26 cellular contexts compared by ENCODE assay signal in the genomic region with DNA sequence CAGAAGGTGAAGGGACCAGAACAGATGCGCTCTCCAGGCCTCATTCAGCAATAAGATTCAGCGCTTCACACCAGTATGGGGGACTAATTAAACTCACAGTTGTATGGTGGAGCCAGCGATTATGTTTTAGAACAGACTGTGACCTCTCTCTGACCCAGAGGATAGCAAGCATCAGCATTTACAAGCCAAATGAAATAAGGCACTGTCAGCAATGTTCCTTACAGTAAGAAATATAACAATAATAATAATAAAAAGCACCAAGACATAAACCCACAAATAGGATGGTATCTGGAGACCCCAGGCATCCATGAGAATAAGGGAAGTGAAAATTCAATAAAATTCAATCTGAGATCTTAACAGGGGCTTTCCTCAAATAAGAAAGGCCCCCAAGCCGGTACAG.
"Had no signal": no experiment of that assay in that cellular context is flagged by ENCODE, and none has a peak within 500 bp of the region (broad histone marks: within the 10 kb centered on the region; RNA-seq: fewer than 3 reads in every experiment).

No MANE protein-coding gene starts in this region.

- DNase-seq: hypothalamus; immature natural killer cell; kidney; left colon; left lung; lower lobe of right lung; mammary epithelial cell; mesenchymal stem cell; naive thymus-derived CD8-positive, alpha-beta T cell; occipital lobe; retina; right cardiac atrium; sigmoid colon; small intestine; spleen; stimulated activated CD4-positive, alpha-beta T cell treated with anti-CD3 and anti-CD28 coated beads, Interleukin-4, amount 100 ng/mL, for 24 hours; stimulated activated naive CD4-positive, alpha-beta T cell; substantia nigra; uterus had no signal

- H3K4me1 Mint-ChIP-seq: immature natural killer cell; naive thymus-derived CD8-positive, alpha-beta T cell; stimulated activated effector memory CD8-positive, alpha-beta T cell treated with anti-CD3 and anti-CD28 coated beads, Interleukin-12 subunit alpha, Interleukin-12 subunit beta, amount 100 ng/mL, for 72 hours had no signal

- H3K36me3 ChIP-seq: left lung, lower lobe of right lung, sigmoid colon, spleen, tibial nerve, uterus had no signal

- H3K9me3 ChIP-seq: left lung, lower lobe of right lung, sigmoid colon, tibial nerve, uterus had no signal

- H3K4me1 ChIP-seq: left lung, lower lobe of right lung, sigmoid colon, spleen, tibial nerve, uterus had no signal

- H3K9me3 Mint-ChIP-seq: immature natural killer cell, nephron, neural crest cell, type B pancreatic cell had no signal

- H3K27ac Mint-ChIP-seq: immature natural killer cell; naive thymus-derived CD8-positive, alpha-beta T cell; progenitor cell of endocrine pancreas; stimulated activated effector memory CD8-positive, alpha-beta T cell treated with anti-CD3 and anti-CD28 coated beads, Interleukin-12 subunit alpha, Interleukin-12 subunit beta, amount 100 ng/mL, for 72 hours; stimulated activated naive CD8-positive, alpha-beta T cell treated with anti-CD3 and anti-CD28 coated beads, Interleukin-15, Interleukin-2, amounts not matched to agents 100 ng/mL and 50 ng/mL, for 24 hours; type B pancreatic cell had no signal

- H3K27ac ChIP-seq: left lung, lower lobe of right lung, sigmoid colon, spleen, tibial nerve, uterus had no signal

- ATAC-seq: left colon; left lung; lower lobe of right lung; naive thymus-derived CD8-positive, alpha-beta T cell; right cardiac atrium; stimulated activated effector memory CD8-positive, alpha-beta T cell treated with anti-CD3 and anti-CD28 coated beads, Interleukin-12 subunit alpha, Interleukin-12 subunit beta, amount 100 ng/mL, for 72 hours had no signal

- FAIRE-seq: kidney, small intestine had no signal

- H3K4me3 ChIP-seq: left lung, lower lobe of right lung, sigmoid colon, spleen, tibial nerve, uterus had no signal

- H3K27me3 ChIP-seq: sigmoid colon, tibial nerve, uterus had no signal

- H3K4me3 Mint-ChIP-seq: immature natural killer cell; naive thymus-derived CD8-positive, alpha-beta T cell; nephron; neural crest cell; stimulated activated effector memory CD8-positive, alpha-beta T cell treated with anti-CD3 and anti-CD28 coated beads, Interleukin-12 subunit alpha, Interleukin-12 subunit beta, amount 100 ng/mL, for 72 hours; stimulated activated naive CD8-positive, alpha-beta T cell treated with anti-CD3 and anti-CD28 coated beads, Interleukin-15, Interleukin-2, amounts not matched to agents 100 ng/mL and 50 ng/mL, for 24 hours; type B pancreatic cell had no signal
